8 cellular contexts compared by ENCODE assay signal in the genomic region with DNA sequence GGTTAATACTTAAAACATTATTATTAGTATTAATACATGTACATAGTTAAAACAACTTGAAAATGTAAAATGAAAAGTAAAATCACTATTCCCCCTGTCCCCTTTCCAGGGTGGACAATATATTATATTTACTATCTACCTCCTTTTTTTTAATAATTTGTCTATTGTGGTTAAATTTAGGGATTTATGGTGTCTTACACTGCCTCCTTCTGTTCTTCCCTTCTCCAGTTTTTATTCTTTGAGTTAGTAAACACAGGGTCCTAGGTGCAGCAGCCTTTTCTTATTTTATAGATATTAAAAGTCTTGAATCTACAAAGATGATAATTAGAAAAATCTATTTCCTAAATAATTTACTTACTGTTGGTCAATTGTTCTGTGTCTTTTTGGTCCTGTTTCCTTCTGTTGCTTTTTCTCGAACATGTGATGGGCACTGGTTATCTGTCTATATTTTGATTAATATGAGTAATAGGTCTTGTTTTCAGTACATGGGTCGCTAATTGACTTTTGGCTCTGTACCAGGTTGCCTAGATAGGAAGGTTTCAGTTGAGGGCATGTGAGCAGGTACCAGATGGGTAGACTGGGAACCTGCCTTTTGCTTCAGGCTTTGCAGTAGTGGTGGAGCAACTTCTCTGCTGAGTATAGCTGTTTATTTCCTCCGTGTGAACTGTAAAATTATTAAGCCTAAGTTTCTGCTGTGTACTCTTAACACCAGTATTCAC. TPM values are rescaled to one million over a fixed set of nuclear protein-coding genes. Genes with fewer than 3 reads are reported as not detected.
DNase-seq lines count a peak whose midpoint lies in the region; ATAC-seq lines count a peak whose summit lies in the region.

No MANE protein-coding gene starts in this region.

- H3K4me1 ChIP-seq in mucosa of stomach (ENCODE audit: control insufficient read depth, insufficient read depth, low read length) = peaks cover 27% of the 10 kb centered on the region

- no peak for DNase-seq in activated CD4-positive, alpha-beta T cell treated with anti-CD3 and anti-CD28 coated beads for 36 hours
- no peak for DNase-seq in activated CD4-positive, alpha-beta T cell treated with anti-CD3 and anti-CD28 coated beads for 1 hour
- DNase-seq in NCI-H2171 treated with DMSO at 0.1 percent for 48 hours (lab: John Stamatoyannopoulos, UW) (peak; percentile 88), OCI-M2 (lab: John Stamatoyannopoulos, UW; ENCODE audit: unreplicated experiment) (no peak)
- no peak for DNase-seq in central memory CD8-positive, alpha-beta T cell (ENCODE audit: low spot score in 2 of 2)
- no peak for DNase-seq in stimulated activated CD4-positive, alpha-beta T cell treated with anti-CD3 and anti-CD28 coated beads, Interleukin-2, amount 100 ng/mL, for 24 hours

- no peaks in the 10 kb centered on the region for H3K36me3 ChIP-seq in mucosa of stomach (ENCODE audit: control insufficient read depth, insufficient read depth, low read length)

- H3K27me3 ChIP-seq in mucosa of stomach (ENCODE audit: control insufficient read depth, insufficient read depth, low read length) = no peaks in the 10 kb centered on the region

- no peaks in the 10 kb centered on the region for H3K36me3 Mint-ChIP-seq in activated CD4-positive, alpha-beta T cell treated with anti-CD3 and anti-CD28 coated beads for 36 hours (ENCODE audit: low read depth)
- H3K36me3 Mint-ChIP-seq in central memory CD8-positive, alpha-beta T cell (ENCODE audit: insufficient read depth) = peaks cover 13% of the 10 kb centered on the region

- H3K9ac ChIP-seq in mucosa of stomach (ENCODE audit: low read length) = peak overlapping the region; percentile 76

- POLR2A ChIA-PET in activated CD4-positive, alpha-beta T cell treated with anti-CD3 and anti-CD28 coated beads for 36 hours (lab: Charles Lee) = interaction anchor here (1.8 kb wide), 1 partner anchor 32 kb away, joined by 4 read pairs; the partner anchor contains the start of gene HSD17B11

- CTCF ChIA-PET in activated CD4-positive, alpha-beta T cell treated with anti-CD3 and anti-CD28 coated beads for 36 hours (lab: Charles Lee) = interaction anchor here (0.7 kb wide), 1 partner anchor 16 kb away, joined by 3 read pairs; no protein-coding TSS in a partner anchor

- peak overlapping the region; percentile 59 for H3K27ac Mint-ChIP-seq in activated CD4-positive, alpha-beta T cell treated with anti-CD3 and anti-CD28 coated beads for 36 hours
- H3K27ac Mint-ChIP-seq in central memory CD8-positive, alpha-beta T cell (ENCODE audit: low read depth) = peak overlapping the region; percentile 98

- intact Hi-C loops in activated CD4-positive, alpha-beta T cell treated with anti-CD3 and anti-CD28 coated beads for 36 hours (cut with DNase I, micrococcal nuclease) = loop anchor here (2.0 to 10.0 kb wide), 7 partner anchors 186 to 1691 kb away; partner anchors contain the start of genes AFF1 (in 1 of the 2), KLHL8 (in 1 of the 2), PKD2 (in 1 of the 2) and TIGD2 (in 1 of the 2)

- no peaks in the 10 kb centered on the region for H3K27me3 Mint-ChIP-seq in activated CD4-positive, alpha-beta T cell treated with anti-CD3 and anti-CD28 coated beads for 36 hours
- H3K27me3 Mint-ChIP-seq in central memory CD8-positive, alpha-beta T cell = no peaks in the 10 kb centered on the region

- peaks cover 40% of the 10 kb centered on the region for H3K4me1 Mint-ChIP-seq in activated CD4-positive, alpha-beta T cell treated with anti-CD3 and anti-CD28 coated beads for 36 hours
- H3K4me1 Mint-ChIP-seq in central memory CD8-positive, alpha-beta T cell = peaks cover 26% of the 10 kb centered on the region

- no peaks in the 10 kb centered on the region for H3K9me3 Mint-ChIP-seq in activated CD4-positive, alpha-beta T cell treated with anti-CD3 and anti-CD28 coated beads for 36 hours (ENCODE audit: low read depth)
- no peaks in the 10 kb centered on the region for H3K9me3 Mint-ChIP-seq in central memory CD8-positive, alpha-beta T cell

- peak overlapping the region; percentile 88 for H3K4me3 ChIP-seq in mucosa of stomach (ENCODE audit: low read length)

- peak overlapping the region; percentile 86 for H3K4me3 Mint-ChIP-seq in activated CD4-positive, alpha-beta T cell treated with anti-CD3 and anti-CD28 coated beads for 36 hours
- H3K4me3 Mint-ChIP-seq in central memory CD8-positive, alpha-beta T cell = peak overlapping the region; percentile 97

- ATAC-seq in activated CD4-positive, alpha-beta T cell treated with anti-CD3 and anti-CD28 coated beads for 36 hours = no peak
- no peak for ATAC-seq in central memory CD8-positive, alpha-beta T cell (replicated peaks; ENCODE audit: extremely low read depth, poor library complexity, severe bottlenecking)
- ATAC-seq in HG02642 (IDR thresholded peaks at IDR 0.05; ENCODE audit: poor library complexity, unreplicated experiment) = no peak

- H3K9me3 ChIP-seq in mucosa of stomach (ENCODE audit: control insufficient read depth, low read length) = no peaks in the 10 kb centered on the region

RNA-seq across cellular contexts. Expression of gene NUDT9, which starts 1.1 kb away (rescaled TPM):
- total RNA-seq in activated CD4-positive, alpha-beta T cell treated with anti-CD3 and anti-CD28 coated beads for 36 hours = 10 to 100 TPM in 1 of 2 experiments, 1 to 10 TPM in 1; 9.8 to 13.3 TPM

RNA-seq across cellular contexts. Expression of gene HSD17B11, which starts 32.5 kb away (rescaled TPM):
- 10 to 100 TPM; 12.0 to 14.9 TPM for total RNA-seq in activated CD4-positive, alpha-beta T cell treated with anti-CD3 and anti-CD28 coated beads for 36 hours
